8 cellular contexts compared by ENCODE assay signal in the genomic region with DNA sequence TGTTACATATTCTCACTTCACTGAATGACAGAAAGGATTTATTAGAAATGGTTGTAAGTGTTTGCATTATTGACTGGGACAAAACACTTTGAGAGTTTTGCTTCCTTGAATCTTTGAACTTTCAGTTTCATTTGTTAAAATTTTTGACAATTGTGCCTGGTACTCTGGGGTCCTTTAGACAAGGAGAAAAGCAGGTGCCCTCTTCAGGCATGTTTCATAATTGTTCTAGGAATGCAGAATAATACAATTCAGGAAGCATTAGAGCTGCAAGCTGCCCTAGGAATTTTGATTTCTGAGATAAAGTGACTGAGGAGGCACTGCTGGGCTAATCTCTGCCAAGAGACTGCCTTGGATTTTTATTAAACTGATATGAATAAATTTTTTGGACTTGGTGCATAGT. TPM values are rescaled to one million over a fixed set of nuclear protein-coding genes. Genes with fewer than 3 reads are reported as not detected.
DNase-seq lines count a peak whose midpoint lies in the region; ATAC-seq and TF ChIP-seq lines count a peak whose summit lies in the region.

No MANE protein-coding gene starts in this region.

- no peak overlapping the region for H3K4me3 ChIP-seq in AG10803 (ENCODE audit: low read length)
- H3K4me3 ChIP-seq in HAP-1, result no peak overlapping the region
- peak overlapping the region; percentile 26 for H3K4me3 ChIP-seq in left ventricle myocardium inferior

- DNase-seq in AG10803 (ENCODE audit: low read depth) (peak; percentile 65), HAP-1 (ENCODE audit: low spot score in 2 of 2) (peak; percentile 16 to 62), left ventricle myocardium inferior (no peak), NCI-H1417 treated with DMSO at 0.1 percent for 48 hours (lab: John Stamatoyannopoulos, UW) (no peak)

- H3K4me1 ChIP-seq in HAP-1 (no peaks in the 10 kb centered on the region), left ventricle myocardium inferior (peaks cover 62% of the 10 kb centered on the region)

- H3K27ac ChIP-seq in VCaP (peak overlapping the region; percentile 47), left ventricle myocardium inferior (replicated peaks) (peak overlapping the region; percentile 52)

- TF ChIP-seq CTCF in AG10803 (conservative IDR thresholded peaks at IDR 0.05; ENCODE audit: low read length), result peak; percentile 72
- peak; percentile 84 for TF ChIP-seq CTCF in VCaP (conservative IDR thresholded peaks at IDR 0.05)
- TF ChIP-seq CTCF in left ventricle myocardium inferior (IDR thresholded peaks at IDR 0.05; ENCODE audit: borderline replicate concordance), result peak; percentile 70

- H3K4me3 Mint-ChIP-seq in stimulated activated memory B cell treated with anti-CD40 and anti-IgM and Interleukin-4, amounts not matched to agents 10 μg/mL and 1 μg/mL and 100 μg/mL, for 72 hours, result no peak overlapping the region

- peaks cover 45% of the 10 kb centered on the region for H3K36me3 Mint-ChIP-seq in stimulated activated memory B cell treated with anti-CD40 and anti-IgM and Interleukin-4, amounts not matched to agents 10 μg/mL and 1 μg/mL and 100 μg/mL, for 72 hours

- H3K36me3 ChIP-seq in HAP-1 (replicated peaks) (peaks cover 50% of the 10 kb centered on the region), left ventricle myocardium inferior (peaks cover 37% of the 10 kb centered on the region)

- no peak for ATAC-seq in stimulated activated memory B cell treated with anti-CD40 and anti-IgM and Interleukin-4, amounts not matched to agents 10 μg/mL and 1 μg/mL and 100 μg/mL, for 72 hours
- ATAC-seq in HG03196 (IDR thresholded peaks at IDR 0.05; ENCODE audit: unreplicated experiment) (no peak), GM18907 (IDR thresholded peaks at IDR 0.05; ENCODE audit: unreplicated experiment) (no peak)

- no peaks in the 10 kb centered on the region for H3K27me3 Mint-ChIP-seq in stimulated activated memory B cell treated with anti-CD40 and anti-IgM and Interleukin-4, amounts not matched to agents 10 μg/mL and 1 μg/mL and 100 μg/mL, for 72 hours

- peaks cover 35% of the 10 kb centered on the region for H3K4me1 Mint-ChIP-seq in stimulated activated memory B cell treated with anti-CD40 and anti-IgM and Interleukin-4, amounts not matched to agents 10 μg/mL and 1 μg/mL and 100 μg/mL, for 72 hours

- H3K9me3 ChIP-seq in HAP-1 (no peaks in the 10 kb centered on the region), left ventricle myocardium inferior (replicated peaks) (no peaks in the 10 kb centered on the region)

- intact Hi-C loops in left ventricle myocardium inferior (cut with micrococcal nuclease), result no loop called here

- H3K9me3 Mint-ChIP-seq in stimulated activated memory B cell treated with anti-CD40 and anti-IgM and Interleukin-4, amounts not matched to agents 10 μg/mL and 1 μg/mL and 100 μg/mL, for 72 hours, result no peaks in the 10 kb centered on the region

- in situ Hi-C loops in HAP-1 (cut with MboI; ENCODE audit: low sequenced_read_pairs), result no loop called here

- no peaks in the 10 kb centered on the region for H3K27me3 ChIP-seq in HAP-1 (ENCODE audit: low read depth)
- no peaks in the 10 kb centered on the region for H3K27me3 ChIP-seq in left ventricle myocardium inferior (ENCODE audit: low read depth)

- H3K27ac Mint-ChIP-seq in stimulated activated memory B cell treated with anti-CD40 and anti-IgM and Interleukin-4, amounts not matched to agents 10 μg/mL and 1 μg/mL and 100 μg/mL, for 72 hours, result peak overlapping the region; percentile 59

RNA-seq across cellular contexts. Expression of a gene that starts 49.7 kb away (rescaled TPM):
- 23.9 TPM for total RNA-seq in left ventricle myocardium inferior

RNA-seq across cellular contexts. Expression of a gene that starts 59.0 kb away (rescaled TPM):
- 46.1 TPM for total RNA-seq in left ventricle myocardium inferior

Comparison
In these comparisons a context has a peak if more than half of its experiments do, and no peak if none do; other contexts are left out.
1. DNase-seq: peak in AG10803 (single experiment) and HAP-1 (2 of 2); none in left ventricle myocardium inferior (single experiment) and NCI-H1417 treated with DMSO at 0.1 percent for 48 hours (single experiment).
2. Peak in every context shown above with its lines, with median percentiles within 50 percentile points of each other: CTCF ChIP-seq.